Comparison of ENCODE assay signal across 8 cellular contexts in the genomic region with DNA sequence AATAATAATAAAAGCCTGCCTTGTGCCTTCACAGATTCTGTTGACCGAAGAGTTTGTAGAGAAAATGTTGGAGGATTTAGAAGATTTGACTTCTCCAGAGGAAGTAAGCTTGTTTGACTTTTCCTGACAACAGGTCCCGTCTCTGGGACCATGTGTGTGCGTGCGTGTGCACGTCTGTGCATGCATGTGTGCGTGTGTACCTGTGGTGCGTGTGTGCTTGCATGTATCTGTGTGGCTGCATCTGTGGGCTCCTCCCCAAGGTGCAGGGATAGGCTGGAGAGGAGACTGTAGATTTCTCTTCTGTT. TPM values are rescaled to one million over a fixed set of nuclear protein-coding genes. Genes with fewer than 3 reads are reported as not detected.
DNase-seq lines count a peak whose midpoint lies in the region; ATAC-seq and TF ChIP-seq lines count a peak whose summit lies in the region.

No MANE protein-coding gene starts in this region.

- H2BK120ac ChIP-seq in trophoblast cell (ENCODE audit: insufficient read depth, low read length, poor library complexity) = peak overlapping the region; percentile 96

- peak overlapping the region; percentile 93 for H3K14ac ChIP-seq in trophoblast cell (ENCODE audit: low read length)

- peaks cover 75% of the 10 kb centered on the region for H3K4me1 ChIP-seq in ACC112 (ENCODE audit: control insufficient read depth, insufficient read depth, low read length, unreplicated experiment)
- H3K4me1 ChIP-seq in SJSA1 (replicated peaks) = peaks cover 97% of the 10 kb centered on the region
- H3K4me1 ChIP-seq in foreskin keratinocyte = peaks cover 32% of the 10 kb centered on the region
- peaks cover 61 to 64% of the 10 kb centered on the region in 2 experiments for H3K4me1 ChIP-seq in trophoblast cell (ENCODE audit: control insufficient read depth in 1 of 2, insufficient read depth in 2 of 2, low read length in 2 of 2)

- H3K27me3 ChIP-seq in ACC112 (ENCODE audit: insufficient read depth, low read length) = no peaks in the 10 kb centered on the region
- no peaks in the 10 kb centered on the region for H3K27me3 ChIP-seq in SJSA1 (replicated peaks)
- no peaks in the 10 kb centered on the region for H3K27me3 ChIP-seq in foreskin keratinocyte
- H3K27me3 ChIP-seq in trophoblast cell (ENCODE audit: insufficient read depth, low read length) = no peaks in the 10 kb centered on the region

- H3K9ac ChIP-seq in trophoblast cell (ENCODE audit: low read length) = no peak overlapping the region

- H4K8ac ChIP-seq in trophoblast cell (ENCODE audit: low read depth, low read length) = peak overlapping the region; percentile 75

- ATAC-seq in foreskin keratinocyte (peak; percentile 14), HG03196 (IDR thresholded peaks at IDR 0.05; ENCODE audit: unreplicated experiment) (no peak)

- H2BK5ac ChIP-seq in trophoblast cell (ENCODE audit: low read depth, low read length, poor library complexity) = peak overlapping the region; percentile 92

- H3K23ac ChIP-seq in trophoblast cell (ENCODE audit: low read length) = no peak overlapping the region

- no peak overlapping the region for H3K4me2 ChIP-seq in trophoblast cell (ENCODE audit: low read length)

- no peak for TF ChIP-seq CTCF in foreskin keratinocyte (conservative IDR thresholded peaks at IDR 0.05)

- DNase-seq in SJSA1 (ENCODE audit: low read depth in 1 of 2, low spot score in 2 of 2) = no peak
- no peak for DNase-seq in foreskin keratinocyte
- DNase-seq in trophoblast cell = no peak
- DNase-seq in NCI-H1694 treated with DMSO at 0.1 percent for 48 hours (lab: John Stamatoyannopoulos, UW) = no peak
- no peak for DNase-seq in medulla oblongata (ENCODE audit: extremely low spot score)
- DNase-seq in activated naive CD4-positive, alpha-beta T cell treated with Interleukin-2 at 50 U/mL for 16 hours = no peak

- H3K27ac ChIP-seq in ACC112 (ENCODE audit: low read depth, low read length) (peak overlapping the region; percentile 86), SJSA1 (peak overlapping the region; percentile 99), foreskin keratinocyte (peak overlapping the region; percentile 94), trophoblast cell (ENCODE audit: low read depth, low read length) (peak overlapping the region; percentile 97)

- H3K79me1 ChIP-seq in trophoblast cell (ENCODE audit: low read length) = peaks cover 49% of the 10 kb centered on the region

- H3K9me3 ChIP-seq in SJSA1 (replicated peaks) = no peaks in the 10 kb centered on the region
- peaks cover 5% of the 10 kb centered on the region for H3K9me3 ChIP-seq in trophoblast cell (ENCODE audit: insufficient read depth, low read depth, low read length)

- H3K4ac ChIP-seq in trophoblast cell (ENCODE audit: low read depth, low read length) = peak overlapping the region; percentile 16

- H3K4me3 ChIP-seq in ACC112 (ENCODE audit: low read depth, low read length) = no peak overlapping the region
- H3K4me3 ChIP-seq in SJSA1 = no peak overlapping the region
- H3K4me3 ChIP-seq in trophoblast cell (ENCODE audit: low read depth, low read length) = no peak overlapping the region

- H2AFZ ChIP-seq in ACC112 (ENCODE audit: low read length, unreplicated experiment) (no peak overlapping the region), trophoblast cell (ENCODE audit: insufficient read depth, low read length, poor library complexity) (peak overlapping the region; percentile 9)

- no CpG with 5 or more reads among the region's 7 CpGs for WGBS in trophoblast cell (ENCODE audit: extremely low coverage, insufficient coverage, insufficient read length)

- H3K18ac ChIP-seq in trophoblast cell (ENCODE audit: low read length) = peak overlapping the region; percentile 62

- H2AK5ac ChIP-seq in trophoblast cell (ENCODE audit: low read length) = peak overlapping the region; percentile 98

- H3K79me2 ChIP-seq in ACC112 (ENCODE audit: control insufficient read depth, insufficient read depth, low read length, unreplicated experiment) = no peaks in the 10 kb centered on the region
- H3K79me2 ChIP-seq in trophoblast cell (ENCODE audit: control insufficient read depth, insufficient read depth, low read length, poor library complexity) = peaks cover 13% of the 10 kb centered on the region

- H3K36me3 ChIP-seq in ACC112 (ENCODE audit: insufficient read depth, low read length) = no peaks in the 10 kb centered on the region
- peaks cover 6% of the 10 kb centered on the region; the same call in 1 of the 2 replicates for H3K36me3 ChIP-seq in SJSA1
- H3K36me3 ChIP-seq in trophoblast cell (ENCODE audit: control insufficient read depth in 1 of 2, insufficient read depth in 2 of 2, low read length in 2 of 2) = peaks cover 11 to 24% of the 10 kb centered on the region in 2 experiments

- H4K91ac ChIP-seq in trophoblast cell (ENCODE audit: low read depth, low read length) = peak overlapping the region; percentile 98

- H2BK12ac ChIP-seq in trophoblast cell (ENCODE audit: low read length) = peak overlapping the region; percentile 99

- no peak overlapping the region for H4K12ac ChIP-seq in trophoblast cell (ENCODE audit: low read depth, low read length)

RNA-seq across cellular contexts. Expression of gene TRIM8, which starts 17.2 kb away (rescaled TPM):
- total RNA-seq in SJSA1 (2014; rRNA removed; shearing (Covaris generic)) = 77.2 and 93.3 TPM in 2 replicates
- 57.9 and 65.4 TPM in 2 replicates for total RNA-seq in foreskin keratinocyte
- 59.3 and 62.8 TPM in 2 replicates for polyA plus RNA-seq in foreskin keratinocyte
- 36.7 and 37.2 TPM in 2 replicates for polyA plus RNA-seq in trophoblast cell (2013)
